ENCODE assay signal across 11 cellular contexts in the genomic region with DNA sequence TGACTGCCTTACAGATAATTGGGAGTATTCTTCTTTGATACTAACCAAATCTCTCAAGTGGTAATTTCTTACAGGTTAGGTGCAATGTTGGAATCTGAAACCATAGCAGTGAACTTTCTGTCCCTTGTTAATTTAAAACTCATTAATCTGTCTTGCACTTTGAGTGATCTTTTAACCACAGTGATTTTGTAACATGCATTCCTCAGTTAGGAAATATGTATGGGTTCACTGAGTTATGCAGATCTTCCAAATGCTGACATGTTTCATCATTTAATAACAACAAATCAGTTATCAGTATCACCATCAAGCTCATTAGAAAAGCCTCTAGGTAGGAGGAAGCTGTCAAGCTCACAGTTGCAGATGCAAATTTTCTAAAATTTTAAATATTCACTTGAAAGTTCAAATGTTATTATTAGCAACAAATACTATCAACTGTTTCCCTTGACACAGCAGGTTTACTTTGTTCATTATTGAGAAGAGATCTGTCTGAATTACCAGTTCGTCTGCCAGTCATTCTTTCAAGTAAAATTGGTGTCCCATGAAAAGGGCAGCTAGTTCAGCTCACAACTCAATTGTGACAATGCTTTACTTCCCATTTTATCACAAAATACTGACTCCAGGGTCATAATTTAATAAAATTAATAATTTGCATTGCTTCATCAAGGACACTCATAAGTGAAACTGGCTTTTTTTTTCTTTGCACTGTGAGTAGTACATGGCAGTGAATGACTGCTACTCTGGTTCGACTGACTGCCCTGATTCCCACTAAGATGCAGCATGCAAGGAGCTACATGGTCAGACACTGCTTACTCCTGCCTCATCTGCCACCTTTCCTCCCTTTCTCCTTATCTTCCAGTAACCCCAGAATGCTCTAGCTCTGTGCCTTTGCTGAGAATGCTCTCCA. TPM values are rescaled to one million over a fixed set of nuclear protein-coding genes. Genes with fewer than 3 reads are reported as not detected.
A peak's percentile ranks its signal among the peaks of the same experiment; 100 is the strongest.
DNase-seq lines count a peak whose midpoint lies in the region; ATAC-seq and TF ChIP-seq lines count a peak whose summit lies in the region.
"Had no signal": no experiment of that assay in that cellular context is flagged by ENCODE, and none has a peak within 500 bp of the region (broad histone marks: within the 10 kb centered on the region; RNA-seq: fewer than 3 reads in every experiment).

No MANE protein-coding gene starts in this region.

- no peak overlapping the region for H3K4me3 Mint-ChIP-seq in central memory CD8-positive, alpha-beta T cell
- no peak overlapping the region for H3K4me3 Mint-ChIP-seq in activated CD4-positive, alpha-beta memory T cell treated with anti-CD3 and anti-CD28 coated beads, Interleukin-2, amount 10 ng/mL, durations not matched to agents 7 days and 5 days

- ATAC-seq in GM19035 (IDR thresholded peaks at IDR 0.05; ENCODE audit: unreplicated experiment) (peak; percentile 66), HG03045 (IDR thresholded peaks at IDR 0.05; ENCODE audit: unreplicated experiment) (peak; percentile 50)
- ATAC-seq in central memory CD8-positive, alpha-beta T cell (replicated peaks; ENCODE audit: extremely low read depth, poor library complexity, severe bottlenecking) = no peak

- CTCF ChIA-PET in AG04449 (lab: Yijun Ruan, JAX) = interaction anchor here (0.9 to 1.3 kb wide), 2 partner anchors 113 to 115 kb away, joined by 3 to 5 read pairs; no protein-coding TSS in a partner anchor
- CTCF ChIA-PET in activated CD4-positive, alpha-beta memory T cell treated with anti-CD3 and anti-CD28 coated beads, Interleukin-2, amount 10 ng/mL, durations not matched to agents 7 days and 5 days (lab: Charles Lee) = interaction anchor here (1.0 kb wide), 1 partner anchor 114 kb away, joined by 3 read pairs; no protein-coding TSS in a partner anchor

- POLR2A ChIA-PET in AG04449 (lab: Yijun Ruan, JAX) = no interaction called here
- POLR2A ChIA-PET in activated CD4-positive, alpha-beta memory T cell treated with anti-CD3 and anti-CD28 coated beads, Interleukin-2, amount 10 ng/mL, durations not matched to agents 7 days and 5 days (lab: Charles Lee) = no interaction called here

- H3K36me3 Mint-ChIP-seq in central memory CD8-positive, alpha-beta T cell (ENCODE audit: insufficient read depth) = peaks cover 45% of the 10 kb centered on the region
- peaks cover 42% of the 10 kb centered on the region for H3K36me3 Mint-ChIP-seq in activated CD4-positive, alpha-beta memory T cell treated with anti-CD3 and anti-CD28 coated beads, Interleukin-2, amount 10 ng/mL, durations not matched to agents 7 days and 5 days (ENCODE audit: low read depth)

- H3K9me3 Mint-ChIP-seq in central memory CD8-positive, alpha-beta T cell = no peaks in the 10 kb centered on the region
- no peaks in the 10 kb centered on the region for H3K9me3 Mint-ChIP-seq in activated CD4-positive, alpha-beta memory T cell treated with anti-CD3 and anti-CD28 coated beads, Interleukin-2, amount 10 ng/mL, durations not matched to agents 7 days and 5 days

- H3K27me3 Mint-ChIP-seq in central memory CD8-positive, alpha-beta T cell = no peaks in the 10 kb centered on the region
- H3K27me3 Mint-ChIP-seq in activated CD4-positive, alpha-beta memory T cell treated with anti-CD3 and anti-CD28 coated beads, Interleukin-2, amount 10 ng/mL, durations not matched to agents 7 days and 5 days = no peaks in the 10 kb centered on the region

- peaks cover 12% of the 10 kb centered on the region for H3K4me1 Mint-ChIP-seq in central memory CD8-positive, alpha-beta T cell
- peaks cover 2% of the 10 kb centered on the region for H3K4me1 Mint-ChIP-seq in activated CD4-positive, alpha-beta memory T cell treated with anti-CD3 and anti-CD28 coated beads, Interleukin-2, amount 10 ng/mL, durations not matched to agents 7 days and 5 days

- no peak for TF ChIP-seq CTCF in AG04449 (IDR thresholded peaks at IDR 0.05; ENCODE audit: insufficient read depth, low read length, missing control alignments)

- peak; percentile 19 for DNase-seq in AG04449 (ENCODE audit: low read depth, low spot score)
- DNase-seq in central memory CD8-positive, alpha-beta T cell (ENCODE audit: low spot score in 2 of 2) = no peak
- DNase-seq in activated CD4-positive, alpha-beta memory T cell treated with anti-CD3 and anti-CD28 coated beads, Interleukin-2, amount 10 ng/mL, durations not matched to agents 7 days and 5 days = no peak
- DNase-seq in Ammon's horn (ENCODE audit: low spot score) = no peak
- no peak for DNase-seq in globus pallidus (ENCODE audit: low spot score)
- DNase-seq in DMS79 (lab: John Stamatoyannopoulos, UW) = no peak
- DNase-seq: NCI-H1436 treated with DMSO at 0.1 percent for 48 hours, nucleus accumbens had no signal

- H3K27ac Mint-ChIP-seq in central memory CD8-positive, alpha-beta T cell (ENCODE audit: low read depth) = peak overlapping the region; percentile 17
- no peak overlapping the region for H3K27ac Mint-ChIP-seq in activated CD4-positive, alpha-beta memory T cell treated with anti-CD3 and anti-CD28 coated beads, Interleukin-2, amount 10 ng/mL, durations not matched to agents 7 days and 5 days

- no peak overlapping the region for H3K4me3 ChIP-seq in AG04449 (ENCODE audit: low read depth, low read length)
- H3K4me3 ChIP-seq: BLaER1 had no signal

RNA-seq across cellular contexts. Expression of a gene that starts 31.6 kb away (rescaled TPM):
- total RNA-seq in activated CD4-positive, alpha-beta memory T cell treated with anti-CD3 and anti-CD28 coated beads, Interleukin-2, amount 10 ng/mL, durations not matched to agents 7 days and 5 days = 10 to 100 TPM; 66.1 to 69.0 TPM
